Comparison of ENCODE assay signal across 18 cellular contexts in genomic region chr10:34811968-34812514, GRCh38. TPM values are rescaled to one million over a fixed set of nuclear protein-coding genes. Genes with fewer than 3 reads are reported as not detected.
DNase-seq lines count a peak whose midpoint lies in the region; ATAC-seq and TF ChIP-seq lines count a peak whose summit lies in the region.
"Had no signal": no experiment of that assay in that cellular context is flagged by ENCODE, and none has a peak within 500 bp of the region (broad histone marks: within the 10 kb centered on the region; RNA-seq: fewer than 3 reads in every experiment).

No MANE protein-coding gene starts in this region.

- BruUV-seq in PC-9 (replicated peaks; lab: Mats Ljungman, UMichigan), result no TSS peak

- H3K27ac ChIP-seq in PC-9, result no peak overlapping the region
- H3K27ac ChIP-seq: ascending aorta, thoracic aorta had no signal

- peaks cover 22% of the 10 kb centered on the region for H4K20me1 ChIP-seq in PC-9 (ENCODE audit: insufficient read depth)

- peaks cover 25% of the 10 kb centered on the region for H3K4me1 ChIP-seq in PC-9 (replicated peaks; ENCODE audit: insufficient read depth)

- no peak overlapping the region for H2AFZ ChIP-seq in PC-9

- H3K4me3 ChIP-seq in PC-9, result no peak overlapping the region
- no peak overlapping the region for H3K4me3 ChIP-seq in fibroblast of pulmonary artery (replicated peaks; ENCODE audit: low read depth, low read length)
- H3K4me3 ChIP-seq: thoracic aorta had no signal

- H3K27me3 ChIP-seq in PC-9 (ENCODE audit: insufficient read depth, low read depth), result no peaks in the 10 kb centered on the region
- H3K27me3 ChIP-seq: ascending aorta had no signal

- POLR2A ChIA-PET in PC-9 (lab: Charles Lee; ENCODE audit: unreplicated experiment), result no interaction called here

- no peaks in the 10 kb centered on the region for H3K9me2 ChIP-seq in PC-9 (ENCODE audit: insufficient read depth)
- H3K9me2 ChIP-seq: SK-N-SH had no signal

- DNase-seq in EH (ENCODE audit: low read depth) (peak; percentile 27), PC-9 (no peak), fibroblast of pulmonary artery (ENCODE audit: low read depth) (peak; percentile 56), sciatic nerve (ENCODE audit: low spot score) (peak; percentile 2)
- DNase-seq in activated effector memory CD4-positive, alpha-beta T cell treated with Interleukin-2 at 50 U/mL for 16 hours, result no peak
- no peak for DNase-seq in stimulated activated naive CD4-positive, alpha-beta T cell (lab: John Stamatoyannopoulos, UW)
- DNase-seq: activated CD8-positive, alpha-beta T cell treated with anti-CD3 and anti-CD28 coated beads for 36 hours; activated naive CD4-positive, alpha-beta T cell treated with anti-CD3 and anti-CD28 coated beads, Interleukin-2, amount 50 U/mL, for 16 hours; activated T-cell treated with anti-CD3 and anti-CD28 coated beads, Interleukin-2, amount 50 U/mL, for 4 hours; foreskin melanocyte; hypothalamus; NCI-H1436 treated with DMSO at 0.1 percent for 48 hours; RPMI8226; SK-N-SH; T-helper 9 cell had no signal

- TF ChIP-seq CTCF in PC-9 (conservative IDR thresholded peaks at IDR 0.05) (no peak), fibroblast of pulmonary artery (IDR thresholded peaks at IDR 0.05; ENCODE audit: low read length, missing control alignments) (no peak)

- CTCF ChIA-PET in PC-9 (lab: Charles Lee), result no interaction called here

- H3K9me3 ChIP-seq in PC-9 (ENCODE audit: insufficient read depth, low read depth), result no peaks in the 10 kb centered on the region
- H3K9me3 ChIP-seq: ascending aorta, SK-N-SH, thoracic aorta had no signal

- no peaks in the 10 kb centered on the region for H3F3A ChIP-seq in PC-9 (ENCODE audit: insufficient read depth, low read depth)

- H3K79me2 ChIP-seq in PC-9 (ENCODE audit: low read depth), result peaks cover 72% of the 10 kb centered on the region

- no peaks in the 10 kb centered on the region for H3K36me3 ChIP-seq in PC-9 (ENCODE audit: low read depth)
- H3K36me3 ChIP-seq: ascending aorta, thoracic aorta had no signal

- 0 out of 2 replicates have a peak overlapping the region, but pooled peaks have one; percentile 97 for H3K4me2 ChIP-seq in PC-9

- ATAC-seq in sciatic nerve (no peak), GM19035 (IDR thresholded peaks at IDR 0.05; ENCODE audit: unreplicated experiment) (no peak)
- ATAC-seq: activated CD8-positive, alpha-beta T cell treated with anti-CD3 and anti-CD28 coated beads for 36 hours; activated T-cell treated with anti-CD3 and anti-CD28 coated beads, Interleukin-2, amount 50 U/mL, for 4 hours had no signal

- intact Hi-C loops in PC-9 (cut with micrococcal nuclease; ENCODE audit: unreplicated experiment), result loop anchor here (2.0 kb wide), 1 partner anchor 87 kb away; no protein-coding TSS in a partner anchor
- intact Hi-C loops in sciatic nerve (cut with DNase I), result loop anchor here (10.0 kb wide), 1 partner anchor 67 kb away; no protein-coding TSS in a partner anchor

RNA-seq across cellular contexts. Expression of gene PARD3, which starts 3.1 kb away (rescaled TPM):
- total RNA-seq in PC-9 (2021) (57.4 and 61.9 TPM in 2 replicates), sciatic nerve (46.1 TPM)

Comparison
In these comparisons a context has a peak if more than half of its experiments do, and no peak if none do; other contexts are left out.
1. DNase-seq: peak in EH (single experiment), fibroblast of pulmonary artery (single experiment) and sciatic nerve (single experiment); none in PC-9 (0 of 2), activated effector memory CD4-positive, alpha-beta T cell treated with Interleukin-2 at 50 U/mL for 16 hours (single experiment) and stimulated activated naive CD4-positive, alpha-beta T cell (0 of 6).